8 cellular contexts compared by ENCODE assay signal in genomic region chr15:22895465-22896190, GRCh38. TPM values are rescaled to one million over a fixed set of nuclear protein-coding genes. Genes with fewer than 3 reads are reported as not detected.
DNase-seq lines count a peak whose midpoint lies in the region; ATAC-seq, FAIRE-seq and TF ChIP-seq lines count a peak whose summit lies in the region.

No MANE protein-coding gene starts in this region.

- H3K4me3 Mint-ChIP-seq in endodermal cell: no peak overlapping the region

- no peak overlapping the region for H3K27ac Mint-ChIP-seq in endodermal cell

- H3K36me3 Mint-ChIP-seq in endodermal cell (ENCODE audit: low read depth): peaks cover 54% of the 10 kb centered on the region

- peaks cover 3% of the 10 kb centered on the region for H3K9me3 Mint-ChIP-seq in endodermal cell

- no peaks in the 10 kb centered on the region for H3K27me3 Mint-ChIP-seq in endodermal cell (ENCODE audit: insufficient read depth)

- no peak overlapping the region for H3K9ac ChIP-seq in endodermal cell (ENCODE audit: extremely low read depth, low read length, poor library complexity, severe bottlenecking)

- no peak for FAIRE-seq in urothelium cell line (lab: Jason Lieb, UNC)

- H3K36me3 ChIP-seq in endodermal cell (ENCODE audit: control insufficient read depth, insufficient read depth, low read length) (peaks cover 37% of the 10 kb centered on the region), right atrium auricular region (peaks cover 36% of the 10 kb centered on the region)

- H3K4me3 ChIP-seq in endodermal cell (ENCODE audit: low read length): no peak overlapping the region
- no peak overlapping the region for H3K4me3 ChIP-seq in right atrium auricular region

- peak; percentile 92 for DNase-seq in A172 (ENCODE audit: low spot score)
- DNase-seq in GM19238 (ENCODE audit: insufficient read length, low spot score): peak; percentile 27
- peak; percentile 49 for DNase-seq in endodermal cell
- DNase-seq in urothelium cell line (ENCODE audit: low spot score): peak; percentile 26
- DNase-seq in NCI-H774 (lab: John Stamatoyannopoulos, UW): no peak
- DNase-seq in right atrium auricular region (ENCODE audit: low spot score): no peak
- DNase-seq in dedifferentiated amniotic fluid mesenchymal stem cell (ENCODE audit: extremely low spot score): no peak

- no peaks in the 10 kb centered on the region for H3K9me3 ChIP-seq in endodermal cell (ENCODE audit: control insufficient read depth, low read length)
- H3K9me3 ChIP-seq in right atrium auricular region: no peaks in the 10 kb centered on the region

- TF ChIP-seq CTCF in endodermal cell (conservative IDR thresholded peaks at IDR 0.05) (no peak), right atrium auricular region (IDR thresholded peaks at IDR 0.05) (no peak)

- H3K4me1 ChIP-seq in endodermal cell (ENCODE audit: control insufficient read depth, insufficient read depth, low read length) (peaks cover 14% of the 10 kb centered on the region), right atrium auricular region (no peaks in the 10 kb centered on the region)

- H3K27me3 ChIP-seq in endodermal cell (ENCODE audit: control insufficient read depth, insufficient read depth, low read length, poor library complexity, severe bottlenecking) (no peaks in the 10 kb centered on the region), right atrium auricular region (no peaks in the 10 kb centered on the region)

- H3K27ac ChIP-seq in endodermal cell (ENCODE audit: low read depth, low read length) (no peak overlapping the region), right atrium auricular region (no peak overlapping the region)

- ATAC-seq in HG03565 (IDR thresholded peaks at IDR 0.05; ENCODE audit: unreplicated experiment): peak; percentile 77

- H3K4me1 Mint-ChIP-seq in endodermal cell: peaks cover 16% of the 10 kb centered on the region

- 95 to 96% methylated on average over 5 to 10 of the region's 10 CpGs for WGBS in endodermal cell (ENCODE audit: insufficient coverage in 1 of 2, insufficient read length in 1 of 2), 2 experiments

RNA-seq across cellular contexts. Expression of gene NIPA2, which starts 57.2 kb away (rescaled TPM):
- total RNA-seq in A172 (2014; rRNA removed; shearing (Covaris generic)): 96.1 and 118 TPM in 2 replicates
- total RNA-seq in endodermal cell (10 to 100 TPM; 57.0 to 58.3 TPM), right atrium auricular region (10 to 100 TPM; 28.1 to 34.3 TPM)
- 48.5 TPM for polyA plus RNA-seq in endodermal cell (2013, experiment 1 of 2)
- 43.7 TPM for polyA plus RNA-seq in endodermal cell (2013, experiment 2 of 2)

Comparison
In these comparisons a context has a peak if more than half of its experiments do, and no peak if none do; other contexts are left out.
1. DNase-seq: peak in A172 (single experiment), GM19238 (single experiment), endodermal cell (single experiment) and urothelium cell line (single experiment); none in NCI-H774 (single experiment), right atrium auricular region (single experiment) and dedifferentiated amniotic fluid mesenchymal stem cell (single experiment).